8 cellular contexts compared by ENCODE assay signal in genomic region chr1:206705744-206706297, GRCh38. TPM values are rescaled to one million over a fixed set of nuclear protein-coding genes. Genes with fewer than 3 reads are reported as not detected.
A peak's percentile ranks its signal among the peaks of the same experiment; 100 is the strongest.
DNase-seq lines count a peak whose midpoint lies in the region; ATAC-seq and TF ChIP-seq lines count a peak whose summit lies in the region.

No MANE protein-coding gene starts in this region.

- no peak for DNase-seq in dorsolateral prefrontal cortex
- DNase-seq in neuronal stem cell (ENCODE audit: low spot score), result no peak
- no peak for DNase-seq in Kasumi-1 (lab: John Stamatoyannopoulos, UW)
- no peak for DNase-seq in COR-L47 (lab: John Stamatoyannopoulos, UW)
- no peak for DNase-seq in lower lobe of right lung

- no peak overlapping the region for H3K14ac ChIP-seq in neuronal stem cell (ENCODE audit: low read length)

- no peak overlapping the region for H2AFZ ChIP-seq in neuronal stem cell (ENCODE audit: low read length)

- TF ChIP-seq CTCF in dorsolateral prefrontal cortex (IDR thresholded peaks at IDR 0.05 in 54 of 56, conservative IDR thresholded peaks at IDR 0.05 in 2 of 56; ENCODE audit: low read depth in 1 of 56, partially characterized antibody in 56 of 56) (no peak), lower lobe of right lung (IDR thresholded peaks at IDR 0.05) (no peak)

- intact Hi-C loops in dorsolateral prefrontal cortex (cut with DNase I), result no loop called here
- intact Hi-C loops in lower lobe of right lung (cut with DNase I), result no loop called here

- H3K4ac ChIP-seq in neuronal stem cell (ENCODE audit: low read length), result no peak overlapping the region

- H3K36me3 ChIP-seq in BLaER1 (peaks cover 28% of the 10 kb centered on the region), HUES64 (ENCODE audit: insufficient read depth, low read length) (no peaks in the 10 kb centered on the region), neuronal stem cell (replicated peaks in 1 of 2; ENCODE audit: control insufficient read depth in 2 of 2, insufficient read depth in 2 of 2, low read length in 2 of 2) (no peaks in the 10 kb centered on the region), lower lobe of right lung (no peaks in the 10 kb centered on the region)

- no peak overlapping the region for H2BK15ac ChIP-seq in neuronal stem cell (ENCODE audit: low read length)

- H2BK12ac ChIP-seq in neuronal stem cell (ENCODE audit: low read length), result no peak overlapping the region

- peak overlapping the region; percentile 90 for H3K4me2 ChIP-seq in BLaER1
- no peak overlapping the region for H3K4me2 ChIP-seq in neuronal stem cell (ENCODE audit: insufficient read depth, low read length, poor library complexity, severe bottlenecking)

- peak overlapping the region; percentile 64 for H3K18ac ChIP-seq in neuronal stem cell (ENCODE audit: low read length)

- 74% methylated on average over 7 of the region's 8 CpGs for WGBS in HUES64
- no CpG with 5 or more reads among the region's 8 CpGs for WGBS in neuronal stem cell (ENCODE audit: extremely low coverage in 2 of 2, insufficient read length in 2 of 2, insufficient replicate concordance in 1 of 2), 2 donors

- no peak overlapping the region for H2BK5ac ChIP-seq in neuronal stem cell (ENCODE audit: low read length)

- H2AK5ac ChIP-seq in neuronal stem cell (ENCODE audit: low read depth, low read length), result no peak overlapping the region

- no peak for ATAC-seq in GM21786 (IDR thresholded peaks at IDR 0.05; ENCODE audit: unreplicated experiment)
- ATAC-seq in lower lobe of right lung, result no peak

- H3K27me3 ChIP-seq in BLaER1, result no peaks in the 10 kb centered on the region
- H3K27me3 ChIP-seq in HUES64 (ENCODE audit: insufficient read depth, low read length), result no peaks in the 10 kb centered on the region
- no peaks in the 10 kb centered on the region for H3K27me3 ChIP-seq in dorsolateral prefrontal cortex
- no peaks in the 10 kb centered on the region for H3K27me3 ChIP-seq in neuronal stem cell (ENCODE audit: control insufficient read depth in 3 of 3, insufficient read depth in 3 of 3, low read depth in 1 of 3, low read length in 3 of 3)
- H3K27me3 ChIP-seq in lower lobe of right lung (ENCODE audit: low read depth), result no peaks in the 10 kb centered on the region

- peak overlapping the region; percentile 69; the same call in 1 of the 2 replicates for H3K27ac ChIP-seq in BLaER1
- peak overlapping the region; percentile 72; the same call in 1 of the 2 replicates for H3K27ac ChIP-seq in HUES64 (ENCODE audit: low read depth, low read length)
- peak overlapping the region in 39 of 59 donors; percentile 1 to 78 (median 39) for H3K27ac ChIP-seq in dorsolateral prefrontal cortex
- H3K27ac ChIP-seq in neuronal stem cell (replicated peaks; ENCODE audit: low read length), result peak overlapping the region; percentile 64
- H3K27ac ChIP-seq in lower lobe of right lung, result no peak overlapping the region

- H3K4me3 ChIP-seq in BLaER1, result peak overlapping the region; percentile 25
- H3K4me3 ChIP-seq in HUES64 (ENCODE audit: low read length), result no peak overlapping the region
- peak overlapping the region in 2 of 59 donors; percentile 3 to 27 for H3K4me3 ChIP-seq in dorsolateral prefrontal cortex
- no peak overlapping the region for H3K4me3 ChIP-seq in neuronal stem cell (ENCODE audit: low read length in 2 of 2)
- H3K4me3 ChIP-seq in lower lobe of right lung, result no peak overlapping the region

- H4K20me1 ChIP-seq in BLaER1, result peaks cover 100% of the 10 kb centered on the region

- H3K9me3 ChIP-seq in BLaER1 (no peaks in the 10 kb centered on the region), HUES64 (ENCODE audit: insufficient read depth, low read depth, low read length) (no peaks in the 10 kb centered on the region), neuronal stem cell (replicated peaks in 1 of 2; ENCODE audit: control insufficient read depth in 2 of 2, insufficient read depth in 1 of 2, low read depth in 1 of 2, low read length in 2 of 2) (no peaks in the 10 kb centered on the region), lower lobe of right lung (no peaks in the 10 kb centered on the region)

- H4K91ac ChIP-seq in neuronal stem cell (ENCODE audit: low read depth, low read length, poor library complexity), result no peak overlapping the region

- H2BK120ac ChIP-seq in neuronal stem cell (ENCODE audit: low read depth, low read length), result no peak overlapping the region

- H3K23ac ChIP-seq in neuronal stem cell (ENCODE audit: low read depth, low read length, poor library complexity), result no peak overlapping the region

- H3K9ac ChIP-seq in BLaER1 (peak overlapping the region; percentile 59; the same call in 1 of the 2 replicates), HUES64 (ENCODE audit: low read depth, low read length) (no peak overlapping the region), neuronal stem cell (ENCODE audit: low read depth, low read length, poor library complexity) (no peak overlapping the region)

- H3K4me1 ChIP-seq in BLaER1 (peaks cover 100% of the 10 kb centered on the region), HUES64 (ENCODE audit: insufficient read depth, low read length) (peaks cover 72% of the 10 kb centered on the region), neuronal stem cell (ENCODE audit: control insufficient read depth in 2 of 2, insufficient read depth in 1 of 2, low read depth in 1 of 2, low read length in 2 of 2) (peaks cover 51 to 52% of the 10 kb centered on the region in 2 donors), lower lobe of right lung (peaks cover 91% of the 10 kb centered on the region)

- no peak overlapping the region for H4K8ac ChIP-seq in neuronal stem cell (ENCODE audit: low read depth, low read length)

- peaks cover 10% of the 10 kb centered on the region for H3K79me1 ChIP-seq in neuronal stem cell (ENCODE audit: low read depth, low read length)

RNA-seq across cellular contexts. Expression of gene MAPKAPK2, which starts 21.1 kb away (rescaled TPM):
- polyA plus RNA-seq in HUES64 (2013, experiment 1 of 2), result 38.0 TPM
- polyA plus RNA-seq in HUES64 (2013, experiment 2 of 2), result 44.5 TPM
- total RNA-seq in dorsolateral prefrontal cortex, result 10 to 100 TPM; 15.8 to 65.6 (median 28.3) TPM
- 54.3 TPM for polyA plus RNA-seq in neuronal stem cell (2013, experiment 1 of 2)
- polyA plus RNA-seq in neuronal stem cell (2013, experiment 2 of 2), result 54.2 TPM
- 87.0 TPM for total RNA-seq in lower lobe of right lung
